23 cellular contexts compared by ENCODE assay signal in the genomic region with DNA sequence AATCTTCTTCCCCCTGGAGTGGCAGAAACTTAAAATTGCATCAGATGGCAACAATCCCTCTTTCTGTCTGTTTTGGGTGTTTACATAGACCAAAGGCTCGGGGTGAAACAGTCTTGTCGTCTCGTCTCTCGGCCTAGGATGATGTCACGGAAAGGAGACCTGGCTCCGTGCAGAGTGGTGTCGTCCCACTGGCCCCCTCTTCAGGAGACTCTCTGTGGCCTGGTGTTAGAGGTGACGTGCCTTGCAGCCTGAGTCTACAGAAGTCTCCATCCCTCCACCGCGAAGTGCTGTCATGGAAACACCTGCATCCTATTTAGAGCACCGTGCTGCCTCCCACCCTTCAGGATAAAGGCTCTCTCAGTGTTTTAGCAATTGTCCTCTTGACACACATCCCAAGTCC.
"Had no signal": no experiment of that assay in that cellular context is flagged by ENCODE, and none has a peak within 500 bp of the region (broad histone marks: within the 10 kb centered on the region; RNA-seq: fewer than 3 reads in every experiment).

No MANE protein-coding gene starts in this region.

- H3K36me3 ChIP-seq: esophagus squamous epithelium, heart right ventricle, pancreas, prostate gland, tibial nerve had no signal

- H3K4me1 Mint-ChIP-seq: naive B cell had no signal

- H3K4me3 Mint-ChIP-seq: activated naive CD8-positive, alpha-beta T cell; activated T-cell treated with anti-CD3 and anti-CD28 coated beads, Interleukin-2, amount 50 U/mL, for 72 hours; mesothelial cell of epicardium; naive B cell; nephron progenitor cell had no signal

- ATAC-seq: activated T-cell treated with anti-CD3 and anti-CD28 coated beads, Interleukin-2, amount 50 U/mL, for 72 hours; heart right ventricle; left ventricle myocardium superior; pancreas had no signal

- DNase-seq: activated CD4-positive, alpha-beta T cell treated with anti-CD3 and anti-CD28 coated beads for 4 hours; activated CD4-positive, alpha-beta T cell treated with anti-CD3 and anti-CD28 coated beads, Interleukin-2, amount 50 U/mL, for 4 hours; activated naive CD4-positive, alpha-beta T cell; activated T-cell treated with anti-CD3 and anti-CD28 coated beads for 4 hours; activated T-cell treated with anti-CD3 and anti-CD28 coated beads, Interleukin-2, amount 50 U/mL, for 72 hours; anterior cingulate cortex; dermis blood vessel endothelial cell; effector CD4-positive, alpha-beta T cell; esophagus squamous epithelium; foreskin melanocyte; heart right ventricle; left ventricle myocardium superior; naive B cell; nephron progenitor cell; pancreas; stimulated activated CD4-positive, alpha-beta T cell treated with anti-CD3 and anti-CD28 coated beads, Interleukin-1b, Interleukin-23, amount 100 ng/mL, for 48 hours; stimulated activated naive CD4-positive, alpha-beta T cell had no signal

- H3K27me3 ChIP-seq: esophagus squamous epithelium, pancreas, tibial nerve had no signal

- H3K27me3 Mint-ChIP-seq: activated naive CD8-positive, alpha-beta T cell had no signal

- H3K4me3 ChIP-seq: esophagus squamous epithelium, heart right ventricle, pancreas, prostate gland, smooth muscle cell, tibial nerve had no signal

- H3K27ac Mint-ChIP-seq: activated naive CD8-positive, alpha-beta T cell; activated T-cell treated with anti-CD3 and anti-CD28 coated beads, Interleukin-2, amount 50 U/mL, for 72 hours; mesothelial cell of epicardium; naive B cell; nephron progenitor cell had no signal

- H3K4me1 ChIP-seq: esophagus squamous epithelium, heart right ventricle, pancreas, prostate gland had no signal

- H3K9me3 Mint-ChIP-seq: mesothelial cell of epicardium, nephron progenitor cell had no signal

- H3K27ac ChIP-seq: epithelial cell of prostate, esophagus squamous epithelium, heart right ventricle, pancreas, prostate gland, tibial nerve had no signal

- H3K4me2 ChIP-seq: smooth muscle cell had no signal

- H3K36me3 Mint-ChIP-seq: activated naive CD8-positive, alpha-beta T cell; mesothelial cell of epicardium; naive B cell had no signal

- H3K9me3 ChIP-seq: esophagus squamous epithelium, heart right ventricle, pancreas, prostate gland, tibial nerve had no signal
